16 cellular contexts compared by ENCODE assay signal in genomic region chr1:9874412-9874811, GRCh38. TPM values are rescaled to one million over a fixed set of nuclear protein-coding genes. Genes with fewer than 3 reads are reported as not detected.
DNase-seq lines count a peak whose midpoint lies in the region; ATAC-seq, FAIRE-seq and TF ChIP-seq lines count a peak whose summit lies in the region.
"Had no signal": no experiment of that assay in that cellular context is flagged by ENCODE, and none has a peak within 500 bp of the region (broad histone marks: within the 10 kb centered on the region; RNA-seq: fewer than 3 reads in every experiment).

No MANE protein-coding gene starts in this region.

- H3K4me2 ChIP-seq in HCT116 (ENCODE audit: low read length) (peak overlapping the region; percentile 18; the same call in 1 of the 2 replicates), endothelial cell of umbilical vein (ENCODE audit: insufficient read depth, low read length) (no peak overlapping the region)
- H3K4me2 ChIP-seq: SK-N-SH had no signal

- H3K9ac ChIP-seq in HCT116 (ENCODE audit: low read length) (no peak overlapping the region), endothelial cell of umbilical vein (replicated peaks; ENCODE audit: extremely low read depth, insufficient read depth, low read length) (no peak overlapping the region)
- H3K9ac ChIP-seq: SK-N-SH had no signal

- CTCF ChIA-PET in HCT116 (lab: Charles Lee) (interaction anchor here (1.7 to 2.9 kb wide), 2 partner anchors 36 to 40 kb away, joined by 5 to 19 read pairs; partner anchors contain the start of gene CTNNBIP1), endothelial cell of umbilical vein (lab: Charles Lee) (interaction anchor here (1.5 to 7.6 kb wide), 6 partner anchors 9 to 89 kb away, joined by 3 to 77 read pairs (median 11); partner anchors contain the start of genes LZIC and NMNAT1)

- TF ChIP-seq CTCF in HCT116 (IDR thresholded peaks at IDR 0.05 in 2 of 3, conservative IDR thresholded peaks at IDR 0.05 in 1 of 3; ENCODE audit: borderline replicate concordance in 1 of 3, insufficient read depth in 1 of 3, low read depth in 2 of 3, low read length in 2 of 3) (no peak), VCaP (conservative IDR thresholded peaks at IDR 0.05) (no peak), endothelial cell of umbilical vein (IDR thresholded peaks at IDR 0.05; ENCODE audit: extremely low read depth in 1 of 2, insufficient read depth in 1 of 2, low read depth in 1 of 2, low read length in 2 of 2) (no peak), tibial nerve (IDR thresholded peaks at IDR 0.05) (no peak)

- peaks cover 7% of the 10 kb centered on the region for H3K4me1 Mint-ChIP-seq in stimulated activated memory B cell treated with anti-CD40 and anti-IgM and Interleukin-4, amounts not matched to agents 10 μg/mL and 1 μg/mL and 100 μg/mL, for 72 hours

- RAD21 ChIA-PET in HCT116 (lab: Charles Lee; ENCODE audit: low non-redundant PET in 1 of 2, low total read pairs in 2 of 2, uncharacterized antibody in 2 of 2, unreplicated experiment in 2 of 2): interaction anchor here in 1 of 2 experiments (0.6 kb wide), 1 partner anchor 75 kb away, joined by 3 read pairs; no protein-coding TSS in a partner anchor

- no peak for DNase-seq in HCT116 (ENCODE audit: low read depth, low spot score)
- DNase-seq in endothelial cell of umbilical vein (ENCODE audit: low read depth, low spot score): peak; percentile 12
- no peak for DNase-seq in tibial nerve (ENCODE audit: low spot score in 2 of 2)
- no peak for DNase-seq in NOMO-1 treated with dmso at 0.1 percent for 144 hours (lab: John Stamatoyannopoulos, UW; ENCODE audit: unreplicated experiment)

- H3K79me2 ChIP-seq in HCT116 (ENCODE audit: insufficient read depth, low read length): no peaks in the 10 kb centered on the region
- no peaks in the 10 kb centered on the region for H3K79me2 ChIP-seq in endothelial cell of umbilical vein (ENCODE audit: control insufficient read depth, insufficient read depth, low read length)

- ATAC-seq in HCT116 (no peak), GM21529 (IDR thresholded peaks at IDR 0.05; ENCODE audit: unreplicated experiment) (no peak), GM21447 (IDR thresholded peaks at IDR 0.05; ENCODE audit: unreplicated experiment) (no peak)
- no peak for ATAC-seq in stimulated activated memory B cell treated with anti-CD40 and anti-IgM and Interleukin-4, amounts not matched to agents 10 μg/mL and 1 μg/mL and 100 μg/mL, for 72 hours

- no peak for FAIRE-seq in endothelial cell of umbilical vein (lab: Jason Lieb, UNC)

- POLR2A ChIA-PET in HCT116 (lab: Charles Lee): no interaction called here
- POLR2A ChIA-PET in endothelial cell of umbilical vein (lab: Charles Lee): no interaction called here

- no peaks in the 10 kb centered on the region for H3K9me3 Mint-ChIP-seq in stimulated activated memory B cell treated with anti-CD40 and anti-IgM and Interleukin-4, amounts not matched to agents 10 μg/mL and 1 μg/mL and 100 μg/mL, for 72 hours
- H3K9me3 Mint-ChIP-seq: activated naive CD4-positive, alpha-beta T cell treated with anti-CD3 and anti-CD28 coated beads, Interleukin-2, amount 10 ng/mL, durations not matched to agents 7 days and 5 days; activated T-helper 1 cell treated with anti-CD3 and anti-CD28 coated beads, Interleukin-12 subunit alpha, Interleukin-12 subunit beta, Interleukin-2, Interleukin-4 antibody, amounts not matched to agents 30 ng/mL and 10 ng/mL and 1 ng/mL, durations not matched to agents 14 hours and 24 hours and 36 hours; T-helper 1 cell treated with Interleukin-12 subunit alpha and Interleukin-12 subunit beta and Interleukin-4 antibody, amounts not matched to agents 30 μg/mL and 1 μg/mL, for 36 hours had no signal

- no peaks in the 10 kb centered on the region for H3K9me2 ChIP-seq in HCT116 (ENCODE audit: insufficient read depth)
- H3K9me2 ChIP-seq: SK-N-SH had no signal

- WGBS in tibial nerve, 2 donors: 76 to 77% methylated on average over 3 of the region's 3 CpGs

- no peak overlapping the region for H3K4me3 Mint-ChIP-seq in stimulated activated memory B cell treated with anti-CD40 and anti-IgM and Interleukin-4, amounts not matched to agents 10 μg/mL and 1 μg/mL and 100 μg/mL, for 72 hours
- H3K4me3 Mint-ChIP-seq: activated CD8-positive, alpha-beta memory T cell treated with anti-CD3 and anti-CD28 coated beads, Interleukin-2, amount 10 ng/mL, durations not matched to agents 7 days and 5 days; activated naive CD4-positive, alpha-beta T cell treated with anti-CD3 and anti-CD28 coated beads, Interleukin-2, amount 10 ng/mL, durations not matched to agents 7 days and 5 days; activated T-helper 1 cell treated with anti-CD3 and anti-CD28 coated beads, Interleukin-12 subunit alpha, Interleukin-12 subunit beta, Interleukin-2, Interleukin-4 antibody, amounts not matched to agents 30 ng/mL and 10 ng/mL and 1 ng/mL, durations not matched to agents 14 hours and 24 hours and 36 hours; T-helper 1 cell treated with Interleukin-12 subunit alpha and Interleukin-12 subunit beta and Interleukin-4 antibody, amounts not matched to agents 30 μg/mL and 1 μg/mL, for 36 hours had no signal

- H4K20me1 ChIP-seq in HCT116 (ENCODE audit: insufficient read depth): no peaks in the 10 kb centered on the region
- no peaks in the 10 kb centered on the region for H4K20me1 ChIP-seq in endothelial cell of umbilical vein (replicated peaks; ENCODE audit: control insufficient read depth, extremely low read depth, insufficient read depth, low read length)

- intact Hi-C loops in HCT116 (cut with micrococcal nuclease) (loop anchor here (1.0 to 2.0 kb wide), 3 partner anchors 68 to 278 kb away; partner anchors contain the start of gene UBE4B), endothelial cell of umbilical vein (cut with micrococcal nuclease) (loop anchor here (2.0 kb wide), 1 partner anchor 16 kb away; no protein-coding TSS in a partner anchor)

- no peaks in the 10 kb centered on the region for H3K36me3 Mint-ChIP-seq in stimulated activated memory B cell treated with anti-CD40 and anti-IgM and Interleukin-4, amounts not matched to agents 10 μg/mL and 1 μg/mL and 100 μg/mL, for 72 hours
- H3K36me3 Mint-ChIP-seq: activated CD8-positive, alpha-beta memory T cell treated with anti-CD3 and anti-CD28 coated beads, Interleukin-2, amount 10 ng/mL, durations not matched to agents 7 days and 5 days; activated naive CD4-positive, alpha-beta T cell treated with anti-CD3 and anti-CD28 coated beads, Interleukin-2, amount 10 ng/mL, durations not matched to agents 7 days and 5 days had no signal

- BruUV-seq in HCT116 (replicated peaks; lab: Mats Ljungman, UMichigan) (no TSS peak), endothelial cell of umbilical vein (replicated peaks; lab: Mats Ljungman, UMichigan) (no TSS peak)

- TF ChIP-seq RAD21 in HCT116 (IDR thresholded peaks at IDR 0.05; ENCODE audit: low read depth): no peak

- no peak for TF ChIP-seq EP300 in tibial nerve (IDR thresholded peaks at IDR 0.05)

- H3K9me3 ChIP-seq in HCT116 (ENCODE audit: control insufficient read depth in 1 of 2, insufficient read depth in 1 of 2, low read depth in 1 of 2, low read length in 2 of 2): no peaks in the 10 kb centered on the region
- H3K9me3 ChIP-seq in endothelial cell of umbilical vein (replicated peaks; ENCODE audit: control insufficient read depth, insufficient read depth, low read length): no peaks in the 10 kb centered on the region
- no peaks in the 10 kb centered on the region for H3K9me3 ChIP-seq in tibial nerve
- H3K9me3 ChIP-seq: SK-N-SH, testis had no signal

- H3K27me3 Mint-ChIP-seq in stimulated activated memory B cell treated with anti-CD40 and anti-IgM and Interleukin-4, amounts not matched to agents 10 μg/mL and 1 μg/mL and 100 μg/mL, for 72 hours: no peaks in the 10 kb centered on the region
- H3K27me3 Mint-ChIP-seq: activated CD8-positive, alpha-beta memory T cell treated with anti-CD3 and anti-CD28 coated beads, Interleukin-2, amount 10 ng/mL, durations not matched to agents 7 days and 5 days had no signal

- H2AFZ ChIP-seq in HCT116 (ENCODE audit: low read depth, low read length, poor library complexity, severe bottlenecking): no peak overlapping the region
- no peak overlapping the region for H2AFZ ChIP-seq in endothelial cell of umbilical vein (ENCODE audit: low read depth, low read length)

- TF ChIP-seq POLR2A in HCT116 (IDR thresholded peaks at IDR 0.05; ENCODE audit: borderline replicate concordance, extremely low read depth, insufficient read depth, insufficient read length) (no peak), endothelial cell of umbilical vein (IDR thresholded peaks at IDR 0.05; ENCODE audit: low read depth, low read length) (no peak), tibial nerve (IDR thresholded peaks at IDR 0.05) (no peak)

- dilution Hi-C loops in endothelial cell of umbilical vein (cut with MboI; ENCODE audit: extremely low pct_ligation_motif_present, low sequenced_read_pairs): no loop called here

- H3K27ac Mint-ChIP-seq in stimulated activated memory B cell treated with anti-CD40 and anti-IgM and Interleukin-4, amounts not matched to agents 10 μg/mL and 1 μg/mL and 100 μg/mL, for 72 hours: peak overlapping the region; percentile 26
- H3K27ac Mint-ChIP-seq: activated T-helper 1 cell treated with anti-CD3 and anti-CD28 coated beads, Interleukin-12 subunit alpha, Interleukin-12 subunit beta, Interleukin-2, Interleukin-4 antibody, amounts not matched to agents 30 ng/mL and 10 ng/mL and 1 ng/mL, durations not matched to agents 14 hours and 24 hours and 36 hours had no signal

- peaks cover 11 to 28% of the 10 kb centered on the region in 2 experiments for H3K4me1 ChIP-seq in HCT116 (ENCODE audit: control insufficient read depth in 1 of 2, insufficient read depth in 2 of 2, low read length in 2 of 2)
- no peaks in the 10 kb centered on the region for H3K4me1 ChIP-seq in endothelial cell of umbilical vein (ENCODE audit: control insufficient read depth, extremely low read depth, insufficient read depth, low read length)
- peaks cover 0 to 14% (median 4%) of the 10 kb centered on the region in 4 donors for H3K4me1 ChIP-seq in tibial nerve

- H3K9me1 ChIP-seq in endothelial cell of umbilical vein (replicated peaks; ENCODE audit: control insufficient read depth, extremely low read depth, insufficient read depth, low read length): no peaks in the 10 kb centered on the region

- H3K27me3 ChIP-seq in HCT116 (ENCODE audit: insufficient read depth, low read length): no peaks in the 10 kb centered on the region
- no peaks in the 10 kb centered on the region for H3K27me3 ChIP-seq in endothelial cell of umbilical vein (ENCODE audit: control insufficient read depth in 2 of 2, insufficient read depth in 2 of 2, low read length in 2 of 2)
- H3K27me3 ChIP-seq in tibial nerve: no peaks in the 10 kb centered on the region
- H3K27me3 ChIP-seq: testis had no signal

- H3K4me3 ChIP-seq in HCT116 (replicated peaks in 1 of 2; ENCODE audit: low read depth in 1 of 2, low read length in 2 of 2): no peak overlapping the region
- H3K4me3 ChIP-seq in endothelial cell of umbilical vein (replicated peaks in 1 of 3; ENCODE audit: insufficient read depth in 1 of 3, low read depth in 1 of 3, low read length in 3 of 3): no peak overlapping the region
- no peak overlapping the region for H3K4me3 ChIP-seq in tibial nerve
- H3K4me3 ChIP-seq: lung, testis had no signal

- no peaks in the 10 kb centered on the region for H3K36me3 ChIP-seq in HCT116 (ENCODE audit: control insufficient read depth in 1 of 2, insufficient read depth in 2 of 2, low read length in 2 of 2)
- H3K36me3 ChIP-seq in endothelial cell of umbilical vein (ENCODE audit: control insufficient read depth in 2 of 2, extremely low read depth in 1 of 2, insufficient read depth in 2 of 2, low read length in 2 of 2): peaks cover 0 to 9% of the 10 kb centered on the region in 2 experiments
- H3K36me3 ChIP-seq in tibial nerve: peaks cover 0 to 39% (median 0%) of the 10 kb centered on the region in 3 donors

- H3K27ac ChIP-seq in HCT116 (ENCODE audit: low read depth, low read length) (no peak overlapping the region), VCaP (0 out of 2 replicates have a peak overlapping the region, but pooled peaks have one; percentile 37), endothelial cell of umbilical vein (ENCODE audit: insufficient read depth, low read depth, low read length) (no peak overlapping the region), tibial nerve (peak overlapping the region in 1 of 4 donors; percentile 67)
- H3K27ac ChIP-seq: C4-2B, testis had no signal

RNA-seq across cellular contexts. Expression of gene CTNNBIP1, which starts 35.7 kb away (rescaled TPM):
- total RNA-seq in HCT116 (2021; ENCODE audit: unreplicated experiment): 31.3 TPM
- 33.7 and 43.0 TPM in 2 replicates for polyA plus RNA-seq in HCT116 (2012)
- total RNA-seq in endothelial cell of umbilical vein: 31.7 and 37.2 TPM in 2 replicates
- 23.1 and 26.6 TPM in 2 replicates for polyA plus RNA-seq in endothelial cell of umbilical vein
- 21.3 and 33.2 TPM in 2 replicates for polyA plus RNA-seq in endothelial cell of umbilical vein (2011; cell fraction: cytosol; rRNA removed)
- polyA plus RNA-seq in endothelial cell of umbilical vein (2011; cell fraction: nucleus; rRNA removed): 12.9 and 13.6 TPM in 2 replicates
- polyA plus RNA-seq in endothelial cell of umbilical vein (2012): 38.7 and 40.7 TPM in 2 replicates
- 17.0 and 23.9 TPM in 2 replicates for polyA minus RNA-seq in endothelial cell of umbilical vein
- polyA minus RNA-seq in endothelial cell of umbilical vein (2011; cell fraction: cytosol; rRNA and poly(A)+ RNA removed): 7.4 TPM
- polyA minus RNA-seq in endothelial cell of umbilical vein (2011; cell fraction: nucleus; rRNA and poly(A)+ RNA removed): 4.1 and 5.2 TPM in 2 replicates
- total RNA-seq in tibial nerve: 10 to 100 TPM; 17.0 to 24.9 (median 20.3) TPM

RNA-seq across cellular contexts. Expression of gene CLSTN1, which starts 50.6 kb away (rescaled TPM):
- 113 TPM for total RNA-seq in HCT116 (2021; ENCODE audit: unreplicated experiment)
- 128 TPM in 2 replicates for polyA plus RNA-seq in HCT116 (2012)
- 130 and 132 TPM in 2 replicates for total RNA-seq in endothelial cell of umbilical vein
- 44.6 and 49.1 TPM in 2 replicates for polyA plus RNA-seq in endothelial cell of umbilical vein
- 60.9 and 65.0 TPM in 2 replicates for polyA plus RNA-seq in endothelial cell of umbilical vein (2011; cell fraction: cytosol; rRNA removed)
- polyA plus RNA-seq in endothelial cell of umbilical vein (2011; cell fraction: nucleus; rRNA removed): 60.7 and 62.4 TPM in 2 replicates
- polyA plus RNA-seq in endothelial cell of umbilical vein (2012): 103 and 122 TPM in 2 replicates
- 75.4 and 82.2 TPM in 2 replicates for polyA minus RNA-seq in endothelial cell of umbilical vein
- 24.7 TPM for polyA minus RNA-seq in endothelial cell of umbilical vein (2011; cell fraction: cytosol; rRNA and poly(A)+ RNA removed)
- polyA minus RNA-seq in endothelial cell of umbilical vein (2011; cell fraction: nucleus; rRNA and poly(A)+ RNA removed): 28.7 and 29.7 TPM in 2 replicates
- 10 to 100 TPM; 60.9 to 90.6 (median 72.5) TPM for total RNA-seq in tibial nerve
